ENCODE assay signal across 1 cellular context in genomic region chr2:16227811-16228462, GRCh38.
TF ChIP-seq lines count a peak whose summit lies in the region.

No MANE protein-coding gene starts in this region.

TF ChIP-seq in K562, 482 proteins besides CTCF, POLR2A, EP300 and RAD21 (continued from another document and continues in another):
- TF ChIP-seq TEAD4 (IDR thresholded peaks at IDR 0.05; ENCODE audit: low read length), result no peak
- no peak for TF ChIP-seq TEAD4 (CRISPR knock-in tag; IDR thresholded peaks at IDR 0.05; ENCODE audit: borderline replicate concordance)
- TF ChIP-seq EWSR1 (IDR thresholded peaks at IDR 0.05; ENCODE audit: borderline replicate concordance, low read depth, partially characterized antibody), result no peak
- TF ChIP-seq ZNF124 (CRISPR knock-in tag; IDR thresholded peaks at IDR 0.05), result no peak
- TF ChIP-seq CHD7 (IDR thresholded peaks at IDR 0.05; ENCODE audit: low read depth, low read length), result no peak
- TF ChIP-seq HDAC2 (IDR thresholded peaks at IDR 0.05), result no peak
- peak; percentile 59 for TF ChIP-seq GABPA (tag; conservative IDR thresholded peaks at IDR 0.05; ENCODE audit: low read depth)
- no peak for TF ChIP-seq SRF (CRISPR knock-in tag; IDR thresholded peaks at IDR 0.05)
- no peak for TF ChIP-seq ZNF253 (CRISPR knock-in tag; conservative IDR thresholded peaks at IDR 0.05)
- no peak for TF ChIP-seq NR2C2 (CRISPR knock-in tag; IDR thresholded peaks at IDR 0.05)
- TF ChIP-seq NR2C2 (tag; IDR thresholded peaks at IDR 0.05), result peak; percentile 80
- 0 out of 2 replicates have a peak, but pooled peaks have one; percentile 24 for TF ChIP-seq ELF1 (tag; IDR thresholded peaks at IDR 0.05)
- TF ChIP-seq MEF2A (IDR thresholded peaks at IDR 0.05; ENCODE audit: control insufficient read depth, low read depth, low read length), result no peak
- no peak for TF ChIP-seq ZNF707 (CRISPR knock-in tag; conservative IDR thresholded peaks at IDR 0.05)
- peak; percentile 56 for TF ChIP-seq VEZF1 (CRISPR knock-in tag; IDR thresholded peaks at IDR 0.05)
- no peak for TF ChIP-seq PBX2 (CRISPR knock-in tag; IDR thresholded peaks at IDR 0.05; ENCODE audit: low read depth)
- no peak for TF ChIP-seq PBX2 (tag; conservative IDR thresholded peaks at IDR 0.05; ENCODE audit: low read depth)
- peak; percentile 75 for TF ChIP-seq NR2C1 (IDR thresholded peaks at IDR 0.05)
- peak; percentile 41; the same call in 1 of the 2 replicates for TF ChIP-seq NR2C1 (tag; IDR thresholded peaks at IDR 0.05)
- no peak for TF ChIP-seq DDX20 (tag; IDR thresholded peaks at IDR 0.05; ENCODE audit: low read depth)
- peak; percentile 39 for TF ChIP-seq PRDM10 (IDR thresholded peaks at IDR 0.05; ENCODE audit: partially characterized antibody)
- TF ChIP-seq ZBTB40 (IDR thresholded peaks at IDR 0.05), result peak; percentile 35; the same call in 1 of the 2 replicates
- no peak for TF ChIP-seq ZBTB40 (CRISPR knock-in tag; IDR thresholded peaks at IDR 0.05)
- TF ChIP-seq HOXB6 (CRISPR knock-in tag; IDR thresholded peaks at IDR 0.05; ENCODE audit: borderline replicate concordance), result no peak
- no peak for TF ChIP-seq TRIM24 (IDR thresholded peaks at IDR 0.05)
- no peak for TF ChIP-seq HMGN3 (IDR thresholded peaks at IDR 0.05; ENCODE audit: borderline replicate concordance, extremely low read depth, insufficient read length, low read depth, low read length)
